Comparison of ENCODE assay signal across 39 cellular contexts in genomic region chr4:92328095-92328494, GRCh38. TPM values are rescaled to one million over a fixed set of nuclear protein-coding genes. Genes with fewer than 3 reads are reported as not detected.
"Had no signal": no experiment of that assay in that cellular context is flagged by ENCODE, and none has a peak within 500 bp of the region (broad histone marks: within the 10 kb centered on the region; RNA-seq: fewer than 3 reads in every experiment).

No MANE protein-coding gene starts in this region.

- H3K4me3 Mint-ChIP-seq: activated CD4-positive, alpha-beta memory T cell treated with anti-CD3 and anti-CD28 coated beads, Interleukin-2, amount 10 ng/mL, durations not matched to agents 7 days and 5 days; activated CD8-positive, alpha-beta memory T cell treated with anti-CD3 and anti-CD28 coated beads, Interleukin-2, amount 10 ng/mL, durations not matched to agents 7 days and 5 days; activated naive CD4-positive, alpha-beta T cell treated with anti-CD3 and anti-CD28 coated beads, Interleukin-2, amount 50 U/mL, for 24 hours; activated naive CD8-positive, alpha-beta T cell treated with anti-CD3 and anti-CD28 coated beads, Interleukin-2, amount 10 ng/mL, durations not matched to agents 7 days and 5 days; activated T-helper 17 cell treated with anti-CD3 and anti-CD28 coated beads, Interleukin-2, amount 50 U/mL, for 72 hours; central memory CD8-positive, alpha-beta T cell had no signal

- H3K27ac ChIP-seq: ascending aorta, cardiac muscle cell, PC-9, RWPE1, VCaP had no signal

- H3K4me3 ChIP-seq: ascending aorta, cardiac muscle cell, PC-9 had no signal

- H3K4me1 ChIP-seq: ascending aorta had no signal

- ATAC-seq: activated CD8-positive, alpha-beta memory T cell treated with anti-CD3 and anti-CD28 coated beads, Interleukin-2, amount 10 ng/mL, durations not matched to agents 7 days and 5 days; activated T-helper 17 cell treated with anti-CD3 and anti-CD28 coated beads, Interleukin-2, amount 50 U/mL, for 72 hours; Right ventricle myocardium inferior had no signal

- H3K9me3 ChIP-seq: ascending aorta had no signal

- DNase-seq: activated CD4-positive, alpha-beta memory T cell treated with anti-CD3 and anti-CD28 coated beads, Interleukin-2, amount 10 ng/mL, durations not matched to agents 7 days and 5 days; activated CD4-positive, alpha-beta T cell treated with anti-CD3 and anti-CD28 coated beads for 1 hour; activated CD4-positive, alpha-beta T cell treated with anti-CD3 and anti-CD28 coated beads for 48 hours; activated CD4-positive, CD25-positive, alpha-beta regulatory T cell; activated CD8-positive, alpha-beta memory T cell treated with anti-CD3 and anti-CD28 coated beads for 24 hours; activated CD8-positive, alpha-beta memory T cell treated with anti-CD3 and anti-CD28 coated beads, Interleukin-2, amount 10 ng/mL, durations not matched to agents 7 days and 5 days; activated CD8-positive, alpha-beta memory T cell treated with anti-CD3 and anti-CD28 coated beads, Interleukin-2, amount 50 U/mL, for 48 hours; activated effector memory CD4-positive, alpha-beta T cell treated with anti-CD3 and anti-CD28 coated beads, Interleukin-2, amount 50 U/mL, for 16 hours; activated naive CD4-positive, alpha-beta T cell; activated naive CD8-positive, alpha-beta T cell treated with anti-CD3 and anti-CD28 coated beads, Interleukin-2, amount 10 ng/mL, durations not matched to agents 7 days and 5 days; activated T-cell treated with anti-CD3 and anti-CD28 coated beads, Interleukin-2, amount 50 U/mL, for 48 hours; amygdala; Karpas-422; NCI-H1105; NCI-H1417 treated with DMSO at 0.1 percent for 48 hours; NCI-H187 treated with DMSO at 0.1 percent for 48 hours; NCI-H2081; NCI-H2171 treated with DMSO at 0.1 percent for 48 hours; NCI-H2227 treated with DMSO at 0.1 percent for 48 hours; NCI-H446; NCI-H524 treated with DMSO at 0.1 percent for 48 hours; NCI-H748 treated with DMSO at 0.1 percent for 48 hours; NK-92 treated with Interleukin-12 subunit alpha and Interleukin-12 subunit beta, amount 100 ng/mL, for 24 hours; PC-9; SW 1271; T-helper 1 cell; T-helper 2 cell; T-helper 9 cell had no signal

- H3K36me3 Mint-ChIP-seq: activated CD8-positive, alpha-beta memory T cell treated with anti-CD3 and anti-CD28 coated beads, Interleukin-2, amount 10 ng/mL, durations not matched to agents 7 days and 5 days; activated naive CD4-positive, alpha-beta T cell treated with anti-CD3 and anti-CD28 coated beads, Interleukin-2, amount 50 U/mL, for 24 hours; activated naive CD8-positive, alpha-beta T cell treated with anti-CD3 and anti-CD28 coated beads, Interleukin-2, amount 10 ng/mL, durations not matched to agents 7 days and 5 days had no signal

- H3K9me3 Mint-ChIP-seq: activated CD4-positive, alpha-beta memory T cell treated with anti-CD3 and anti-CD28 coated beads, Interleukin-2, amount 10 ng/mL, durations not matched to agents 7 days and 5 days; activated naive CD4-positive, alpha-beta T cell treated with anti-CD3 and anti-CD28 coated beads, Interleukin-2, amount 50 U/mL, for 24 hours; activated naive CD8-positive, alpha-beta T cell treated with anti-CD3 and anti-CD28 coated beads, Interleukin-2, amount 10 ng/mL, durations not matched to agents 7 days and 5 days had no signal

- H3K27me3 Mint-ChIP-seq: activated CD4-positive, alpha-beta memory T cell treated with anti-CD3 and anti-CD28 coated beads, Interleukin-2, amount 10 ng/mL, durations not matched to agents 7 days and 5 days; activated CD8-positive, alpha-beta memory T cell treated with anti-CD3 and anti-CD28 coated beads, Interleukin-2, amount 10 ng/mL, durations not matched to agents 7 days and 5 days; activated naive CD4-positive, alpha-beta T cell treated with anti-CD3 and anti-CD28 coated beads, Interleukin-2, amount 50 U/mL, for 24 hours; activated naive CD8-positive, alpha-beta T cell treated with anti-CD3 and anti-CD28 coated beads, Interleukin-2, amount 10 ng/mL, durations not matched to agents 7 days and 5 days; activated T-helper 17 cell treated with anti-CD3 and anti-CD28 coated beads, Interleukin-2, amount 50 U/mL, for 72 hours; central memory CD8-positive, alpha-beta T cell had no signal

- H3K27ac Mint-ChIP-seq: activated CD4-positive, alpha-beta memory T cell treated with anti-CD3 and anti-CD28 coated beads, Interleukin-2, amount 10 ng/mL, durations not matched to agents 7 days and 5 days; activated CD8-positive, alpha-beta memory T cell treated with anti-CD3 and anti-CD28 coated beads, Interleukin-2, amount 10 ng/mL, durations not matched to agents 7 days and 5 days; activated naive CD4-positive, alpha-beta T cell treated with anti-CD3 and anti-CD28 coated beads, Interleukin-2, amount 50 U/mL, for 24 hours; activated naive CD8-positive, alpha-beta T cell treated with anti-CD3 and anti-CD28 coated beads, Interleukin-2, amount 10 ng/mL, durations not matched to agents 7 days and 5 days; activated T-helper 17 cell treated with anti-CD3 and anti-CD28 coated beads, Interleukin-2, amount 50 U/mL, for 72 hours had no signal

- H3K27me3 ChIP-seq: ascending aorta, cardiac muscle cell had no signal

- H3K4me1 Mint-ChIP-seq: activated CD4-positive, alpha-beta memory T cell treated with anti-CD3 and anti-CD28 coated beads, Interleukin-2, amount 10 ng/mL, durations not matched to agents 7 days and 5 days; activated CD8-positive, alpha-beta memory T cell treated with anti-CD3 and anti-CD28 coated beads, Interleukin-2, amount 10 ng/mL, durations not matched to agents 7 days and 5 days; activated naive CD4-positive, alpha-beta T cell treated with anti-CD3 and anti-CD28 coated beads, Interleukin-2, amount 50 U/mL, for 24 hours; activated naive CD8-positive, alpha-beta T cell treated with anti-CD3 and anti-CD28 coated beads, Interleukin-2, amount 10 ng/mL, durations not matched to agents 7 days and 5 days; activated T-helper 17 cell treated with anti-CD3 and anti-CD28 coated beads, Interleukin-2, amount 50 U/mL, for 72 hours; central memory CD8-positive, alpha-beta T cell had no signal

RNA-seq across cellular contexts. Expression of gene GRID2, which starts 24.3 kb away (rescaled TPM):
- total RNA-seq: activated CD4-positive, alpha-beta memory T cell treated with anti-CD3 and anti-CD28 coated beads, Interleukin-2, amount 10 ng/mL, durations not matched to agents 7 days and 5 days; activated CD8-positive, alpha-beta memory T cell treated with anti-CD3 and anti-CD28 coated beads, Interleukin-2, amount 10 ng/mL, durations not matched to agents 7 days and 5 days; activated naive CD8-positive, alpha-beta T cell treated with anti-CD3 and anti-CD28 coated beads, Interleukin-2, amount 10 ng/mL, durations not matched to agents 7 days and 5 days; activated T-helper 17 cell treated with anti-CD3 and anti-CD28 coated beads, Interleukin-2, amount 50 U/mL, for 72 hours; ascending aorta; MCF 10A; OCI-LY7; PC-9 had no signal
- polyA plus RNA-seq: adipose tissue, cardiac muscle cell had no signal
